In genomic region chr1:39184354-39184818, GRCh38 we compare ENCODE assay signal across 8 cellular contexts. TPM values are rescaled to one million over a fixed set of nuclear protein-coding genes. Genes with fewer than 3 reads are reported as not detected.
DNase-seq lines count a peak whose midpoint lies in the region; ATAC-seq and TF ChIP-seq lines count a peak whose summit lies in the region.

No MANE protein-coding gene starts in this region.

- H2BK20ac ChIP-seq in H9 (ENCODE audit: low read depth, low read length, poor library complexity, severe bottlenecking) = no peak overlapping the region

- H3K4me1 ChIP-seq in H9 (ENCODE audit: insufficient read depth, low read length) = peaks cover 9% of the 10 kb centered on the region; the same call in 1 of the 2 replicates
- H3K4me1 ChIP-seq in esophagus (ENCODE audit: control insufficient read depth in 2 of 2, insufficient read depth in 2 of 2, low read length in 1 of 2) = peaks cover 0 to 3% of the 10 kb centered on the region in 2 donors
- H3K4me1 ChIP-seq in skeletal muscle satellite cell (ENCODE audit: control insufficient read depth, insufficient read depth, low read length) = peaks cover 41% of the 10 kb centered on the region

- H3K4me2 ChIP-seq in H9 (ENCODE audit: insufficient read depth, insufficient read length, low read length) (no peak overlapping the region), skeletal muscle satellite cell (ENCODE audit: low read length) (peak overlapping the region; percentile 10)

- peaks cover 6 to 9% (median 8%) of the 10 kb centered on the region in 3 experiments for H3K36me3 Mint-ChIP-seq in H9 (ENCODE audit: insufficient read depth in 1 of 3, low read depth in 3 of 3)
- H3K36me3 Mint-ChIP-seq in T-helper 2 cell treated with Interferon-gamma antibody and Interleukin-4, amounts not matched to agents 5 μg/mL and 100 μg/mL, for 36 hours (ENCODE audit: low read depth) = no peaks in the 10 kb centered on the region

- H2AK5ac ChIP-seq in H9 (ENCODE audit: insufficient read length, low read length) = no peak overlapping the region

- no peak overlapping the region for H4K5ac ChIP-seq in H9 (ENCODE audit: insufficient read length, low read depth, low read length)

- H2BK15ac ChIP-seq in H9 (ENCODE audit: low read depth, low read length) = no peak overlapping the region

- H3K27ac ChIP-seq in H9 (ENCODE audit: insufficient read length, low read depth, low read length) (no peak overlapping the region), esophagus (ENCODE audit: low read depth in 2 of 2, low read length in 1 of 2) (peak overlapping the region; percentile 79 to 91)

- TF ChIP-seq CTCF in H9 (conservative IDR thresholded peaks at IDR 0.05) = no peak
- no peak for TF ChIP-seq CTCF in GM13977 (IDR thresholded peaks at IDR 0.05; ENCODE audit: extremely low read depth, insufficient read depth, missing control alignments)

- no peak overlapping the region for H2AFZ ChIP-seq in H9 (ENCODE audit: low read length)

- H4K8ac ChIP-seq in H9 (replicated peaks; ENCODE audit: insufficient read length, low read depth, low read length) = no peak overlapping the region

- no peak overlapping the region for H3K23ac ChIP-seq in H9 (ENCODE audit: insufficient read length, low read depth, low read length)

- no peak overlapping the region for H2BK120ac ChIP-seq in H9 (ENCODE audit: low read depth, low read length, poor library complexity, severe bottlenecking)

- H3K14ac ChIP-seq in H9 (ENCODE audit: insufficient read depth, low read length) = no peak overlapping the region

- H3K23me2 ChIP-seq in H9 (ENCODE audit: insufficient read length, low read depth, low read length, poor library complexity, severe bottlenecking) = no peaks in the 10 kb centered on the region

- H3K36me3 ChIP-seq in esophagus (ENCODE audit: control insufficient read depth in 2 of 2, insufficient read depth in 2 of 2, low read length in 1 of 2) = no peaks in the 10 kb centered on the region
- no peaks in the 10 kb centered on the region for H3K36me3 ChIP-seq in skeletal muscle satellite cell (ENCODE audit: insufficient read depth, low read length)
- no peaks in the 10 kb centered on the region; the same call in 1 of the 2 replicates for H3K36me3 ChIP-seq in H7 (replicated peaks; ENCODE audit: control insufficient read depth, insufficient read depth, low read length)

- no peak overlapping the region for H3K4me3 ChIP-seq in esophagus (ENCODE audit: low read depth in 1 of 2, low read length in 2 of 2)
- H3K4me3 ChIP-seq in skeletal muscle satellite cell (ENCODE audit: low read length) = no peak overlapping the region
- H3K4me3 ChIP-seq in H7 (ENCODE audit: insufficient read depth, low read depth, low read length) = no peak overlapping the region

- H3K56ac ChIP-seq in H9 (ENCODE audit: insufficient read length, low read depth, low read length) = no peak overlapping the region

- H3T11ph ChIP-seq in H9 (ENCODE audit: low read length) = no peak overlapping the region

- no peak overlapping the region for H2BK5ac ChIP-seq in H9 (ENCODE audit: insufficient read length, low read length)

- no peak overlapping the region for H3K18ac ChIP-seq in H9 (ENCODE audit: insufficient read length, low read depth, low read length)

- H2BK12ac ChIP-seq in H9 (ENCODE audit: insufficient read length, low read depth, low read length) = no peak overlapping the region

- no peaks in the 10 kb centered on the region for H3K79me1 ChIP-seq in H9 (ENCODE audit: insufficient read depth, low read depth, low read length, poor library complexity, severe bottlenecking)

- ATAC-seq in GM21717 (IDR thresholded peaks at IDR 0.05; ENCODE audit: unreplicated experiment) = no peak

- H3K9me3 Mint-ChIP-seq in H9 = peaks cover 0 to 3% of the 10 kb centered on the region in 2 experiments; a peak in 2 of 5 replicates
- H3K9me3 Mint-ChIP-seq in T-helper 2 cell treated with Interferon-gamma antibody and Interleukin-4, amounts not matched to agents 5 μg/mL and 100 μg/mL, for 36 hours = no peaks in the 10 kb centered on the region

- H3K27ac Mint-ChIP-seq in H9 = peak overlapping the region in 2 of 3 experiments; percentile 13 to 56; a peak in 5 of 7 replicates
- peak overlapping the region; percentile 93 for H3K27ac Mint-ChIP-seq in T-helper 2 cell treated with Interferon-gamma antibody and Interleukin-4, amounts not matched to agents 5 μg/mL and 100 μg/mL, for 36 hours

- H3K4me3 Mint-ChIP-seq in H9 = no peak overlapping the region
- peak overlapping the region; percentile 59 for H3K4me3 Mint-ChIP-seq in T-helper 2 cell treated with Interferon-gamma antibody and Interleukin-4, amounts not matched to agents 5 μg/mL and 100 μg/mL, for 36 hours

- no peaks in the 10 kb centered on the region for H3K27me3 ChIP-seq in H9 (ENCODE audit: insufficient read depth, low read length)
- H3K27me3 ChIP-seq in esophagus (ENCODE audit: control insufficient read depth in 1 of 2, insufficient read depth in 2 of 2, low read length in 2 of 2) = no peaks in the 10 kb centered on the region
- no peaks in the 10 kb centered on the region for H3K27me3 ChIP-seq in skeletal muscle satellite cell (ENCODE audit: control insufficient read depth, insufficient read depth, low read length)
- no peaks in the 10 kb centered on the region for H3K27me3 ChIP-seq in H7 (ENCODE audit: control insufficient read depth, insufficient read depth, low read length)

- no peak overlapping the region for H3K9ac ChIP-seq in H9 (ENCODE audit: extremely low read depth, insufficient read length, low read length)
- peak overlapping the region; percentile 2 for H3K9ac ChIP-seq in skeletal muscle satellite cell (ENCODE audit: low read depth, low read length)

- no peak overlapping the region for H4K91ac ChIP-seq in H9 (ENCODE audit: insufficient read length, low read depth, low read length)

- H3K79me2 ChIP-seq in H9 (ENCODE audit: insufficient read depth, low read length) = peaks cover 15% of the 10 kb centered on the region

- H3K27me3 Mint-ChIP-seq in H9 (ENCODE audit: low read depth) = no peaks in the 10 kb centered on the region
- no peaks in the 10 kb centered on the region for H3K27me3 Mint-ChIP-seq in T-helper 2 cell treated with Interferon-gamma antibody and Interleukin-4, amounts not matched to agents 5 μg/mL and 100 μg/mL, for 36 hours (ENCODE audit: low read depth)

- in situ Hi-C loops in GM13977 (cut with MboI; ENCODE audit: low pct_unique_long_range_greater_than_20kb, low sequenced_read_pairs, unreplicated experiment) = loop anchor here (5.0 to 10.0 kb wide), 2 partner anchors 78 to 90 kb away; no protein-coding TSS in a partner anchor

- H3K4me1 Mint-ChIP-seq in H9 = peaks cover 37 to 48% of the 10 kb centered on the region in 2 experiments
- H3K4me1 Mint-ChIP-seq in T-helper 2 cell treated with Interferon-gamma antibody and Interleukin-4, amounts not matched to agents 5 μg/mL and 100 μg/mL, for 36 hours (ENCODE audit: low read depth) = peaks cover 42% of the 10 kb centered on the region

- H3K4ac ChIP-seq in H9 (ENCODE audit: low read depth, low read length) = no peak overlapping the region

- no peaks in the 10 kb centered on the region for H4K20me1 ChIP-seq in H9 (ENCODE audit: control insufficient read depth, insufficient read depth, insufficient read length)

- WGBS in H9 (ENCODE audit: extremely low coverage, insufficient read length, low lambda C conversion rate) = 100% methylated on average over 1 of the region's 3 CpGs
- 93% methylated on average over 3 of the region's 3 CpGs for WGBS in esophagus, 2 donors

- DNase-seq in H9 (no peak), MV-4-11 (lab: John Stamatoyannopoulos, UW) (no peak), GM13977 (ENCODE audit: low spot score) (no peak), H7 (no peak)
- DNase-seq in T-helper 2 cell treated with Interferon-gamma antibody and Interleukin-4, amounts not matched to agents 5 μg/mL and 100 μg/mL, for 36 hours (ENCODE audit: low spot score) = no peak

- H3K9me3 ChIP-seq in H9 (ENCODE audit: control insufficient read depth, low read depth, low read length) (no peaks in the 10 kb centered on the region), esophagus (ENCODE audit: control insufficient read depth in 2 of 2, insufficient read depth in 1 of 2, low read depth in 1 of 2, low read length in 1 of 2) (no peaks in the 10 kb centered on the region), skeletal muscle satellite cell (replicated peaks; ENCODE audit: low read length) (no peaks in the 10 kb centered on the region)

RNA-seq across cellular contexts. Expression of gene MACF1, which starts 20.1 kb away (rescaled TPM):
- 172 and 190 TPM in 2 replicates for total RNA-seq in H9 (2021)
- 10 to 100 TPM; 35.2 to 40.1 TPM for polyA plus RNA-seq in esophagus
- 124 and 151 TPM in 2 replicates for total RNA-seq in skeletal muscle satellite cell (2012; rRNA removed)
- 102 and 152 TPM in 2 replicates for total RNA-seq in H7 (2014; rRNA removed; shearing (Covaris generic))
